ENCODE assay signal across 8 cellular contexts in the genomic region with DNA sequence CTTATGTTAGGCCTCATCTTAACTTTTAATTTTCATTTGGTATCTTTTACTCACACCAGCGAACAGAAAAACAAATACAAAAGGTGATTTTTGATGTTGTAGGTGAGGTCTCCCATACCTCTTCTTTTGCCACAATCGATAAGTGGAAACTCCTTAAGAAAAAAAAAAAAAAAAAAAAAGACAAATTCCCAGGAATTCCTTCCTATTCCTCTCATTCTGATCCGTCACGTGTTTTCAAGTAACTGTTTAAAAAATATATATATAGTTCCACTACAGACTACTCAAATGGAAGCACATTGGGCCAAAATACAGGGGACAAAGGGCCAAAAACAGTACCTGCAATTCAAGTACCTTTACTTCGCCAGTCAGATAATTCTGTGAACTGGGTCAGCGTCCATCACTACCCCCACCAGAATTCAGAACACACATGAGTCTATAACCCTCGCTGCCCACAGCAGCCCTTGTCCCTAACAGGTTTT. TPM values are rescaled to one million over a fixed set of nuclear protein-coding genes. Genes with fewer than 3 reads are reported as not detected.
DNase-seq lines count a peak whose midpoint lies in the region; ATAC-seq and TF ChIP-seq lines count a peak whose summit lies in the region.

No MANE protein-coding gene starts in this region.

- H4K20me1 ChIP-seq in mammary epithelial cell (ENCODE audit: insufficient read depth, low read length) = no peaks in the 10 kb centered on the region

- dilution Hi-C loops in mammary epithelial cell (cut with HindIII; ENCODE audit: low sequenced_read_pairs) = loop anchor here (5.0 kb wide), 1 partner anchor 79 kb away; the partner anchor contains the start of gene TEX44

- peaks cover 6% of the 10 kb centered on the region for H3K4me1 ChIP-seq in mammary epithelial cell (ENCODE audit: insufficient read depth, low read length)
- H3K4me1 ChIP-seq in mucosa of rectum (ENCODE audit: control insufficient read depth in 2 of 2, insufficient read depth in 2 of 2, low read length in 2 of 2) = peaks cover 2 to 5% of the 10 kb centered on the region in 2 donors

- no peaks in the 10 kb centered on the region for H3K36me3 ChIP-seq in mammary epithelial cell (ENCODE audit: insufficient read depth, low read length)
- no peaks in the 10 kb centered on the region for H3K36me3 ChIP-seq in mucosa of rectum (ENCODE audit: control insufficient read depth in 2 of 2, insufficient read depth in 2 of 2, low read length in 2 of 2)

- in situ Hi-C loops in mammary epithelial cell (cut with MboI; ENCODE audit: low sequenced_read_pairs in 2 of 2) = no loop called here

- H3K9me3 ChIP-seq in mammary epithelial cell (replicated peaks; ENCODE audit: insufficient read depth, low read length) (no peaks in the 10 kb centered on the region), mucosa of rectum (ENCODE audit: control insufficient read depth in 2 of 2, low read length in 2 of 2) (no peaks in the 10 kb centered on the region)

- BruUV-seq in mammary epithelial cell (replicated peaks; lab: Mats Ljungman, UMichigan) = TSS peak; percentile 82

- peak overlapping the region; percentile 97 for H3K27ac Mint-ChIP-seq in stimulated activated naive CD8-positive, alpha-beta T cell treated with anti-CD3 and anti-CD28 coated beads, Interleukin-15, Interleukin-2, amounts not matched to agents 100 ng/mL and 50 ng/mL, for 24 hours

- H3K27me3 Mint-ChIP-seq in stimulated activated naive CD8-positive, alpha-beta T cell treated with anti-CD3 and anti-CD28 coated beads, Interleukin-15, Interleukin-2, amounts not matched to agents 100 ng/mL and 50 ng/mL, for 24 hours = no peaks in the 10 kb centered on the region

- H3K4me3 Mint-ChIP-seq in stimulated activated naive CD8-positive, alpha-beta T cell treated with anti-CD3 and anti-CD28 coated beads, Interleukin-15, Interleukin-2, amounts not matched to agents 100 ng/mL and 50 ng/mL, for 24 hours = peak overlapping the region; percentile 84

- H3K36me3 Mint-ChIP-seq in stimulated activated naive CD8-positive, alpha-beta T cell treated with anti-CD3 and anti-CD28 coated beads, Interleukin-15, Interleukin-2, amounts not matched to agents 100 ng/mL and 50 ng/mL, for 24 hours (ENCODE audit: low read depth) = peaks cover 4% of the 10 kb centered on the region

- TF ChIP-seq CTCF in mammary epithelial cell (conservative IDR thresholded peaks at IDR 0.05 in 1 of 2, IDR thresholded peaks at IDR 0.05 in 1 of 2; ENCODE audit: extremely low read depth in 1 of 2, insufficient read depth in 1 of 2, low read depth in 1 of 2, low read length in 2 of 2) = no peak

- H3K9ac ChIP-seq in mammary epithelial cell (ENCODE audit: insufficient read depth, low read length) (peak overlapping the region; percentile 94), mucosa of rectum (ENCODE audit: low read depth in 1 of 2, low read length in 2 of 2) (peak overlapping the region; percentile 73 to 95)

- no peak for DNase-seq in stimulated activated naive CD8-positive, alpha-beta T cell treated with anti-CD3 and anti-CD28 coated beads, Interleukin-15, Interleukin-2, amounts not matched to agents 100 U/mL and 50 U/mL, for 24 hours
- DNase-seq in mammary epithelial cell (no peak), cerebellar cortex (ENCODE audit: low spot score) (no peak), NCI-H1436 (lab: John Stamatoyannopoulos, UW) (no peak), NCI-H128 (lab: John Stamatoyannopoulos, UW; ENCODE audit: unreplicated experiment) (no peak), CD1c-positive myeloid dendritic cell (ENCODE audit: extremely low spot score) (no peak)

- 10% methylated on average over 7 of the region's 7 CpGs for whole genome bisulfite sequencing in mammary epithelial cell (ENCODE audit: low coverage, missing lambda C conversion rate)

- ATAC-seq in stimulated activated naive CD8-positive, alpha-beta T cell treated with anti-CD3 and anti-CD28 coated beads, Interleukin-15, Interleukin-2, amounts not matched to agents 100 U/mL and 50 U/mL, for 24 hours = no peak

- H3K9me3 Mint-ChIP-seq in stimulated activated naive CD8-positive, alpha-beta T cell treated with anti-CD3 and anti-CD28 coated beads, Interleukin-15, Interleukin-2, amounts not matched to agents 100 ng/mL and 50 ng/mL, for 24 hours = no peaks in the 10 kb centered on the region

- H3K4me2 ChIP-seq in mammary epithelial cell (ENCODE audit: insufficient read depth, low read depth, low read length) = peak overlapping the region; percentile 95

- H3K27ac ChIP-seq in mammary epithelial cell (ENCODE audit: insufficient read depth, low read depth, low read length) (peak overlapping the region; percentile 83), mucosa of rectum (ENCODE audit: low read depth in 2 of 2, low read length in 2 of 2) (peak overlapping the region; percentile 78 to 84)

- peak overlapping the region; percentile 99 for H2AFZ ChIP-seq in mammary epithelial cell (ENCODE audit: low read depth, low read length)

- H3K4me3 ChIP-seq in mammary epithelial cell (replicated peaks in 1 of 3; ENCODE audit: insufficient read depth in 1 of 3, low read depth in 2 of 3, low read length in 3 of 3) (peak overlapping the region; percentile 68 to 89 (median 73)), mucosa of rectum (ENCODE audit: low read length in 2 of 2) (peak overlapping the region; percentile 80 to 83)

- intact Hi-C loops in mammary epithelial cell (cut with micrococcal nuclease) = no loop called here

- CTCF ChIA-PET in mammary epithelial cell (lab: Charles Lee; ENCODE audit: low non-redundant PET) = no interaction called here

- H3K79me2 ChIP-seq in mammary epithelial cell (ENCODE audit: insufficient read depth, low read length) = no peaks in the 10 kb centered on the region

- H3K27me3 ChIP-seq in mammary epithelial cell (ENCODE audit: insufficient read depth, low read length) (no peaks in the 10 kb centered on the region), mucosa of rectum (ENCODE audit: control insufficient read depth in 2 of 2, insufficient read depth in 2 of 2, low read length in 2 of 2) (no peaks in the 10 kb centered on the region)

- peaks cover 14% of the 10 kb centered on the region for H3K4me1 Mint-ChIP-seq in stimulated activated naive CD8-positive, alpha-beta T cell treated with anti-CD3 and anti-CD28 coated beads, Interleukin-15, Interleukin-2, amounts not matched to agents 100 ng/mL and 50 ng/mL, for 24 hours (ENCODE audit: low read depth)

RNA-seq across cellular contexts. Expression of gene NMUR1, which starts 16.5 kb away (rescaled TPM):
- total RNA-seq in mammary epithelial cell = not detected
- not detected for polyA plus RNA-seq in mammary epithelial cell
- not detected for polyA minus RNA-seq in mammary epithelial cell

RNA-seq across cellular contexts. Expression of gene NCL, which starts 49.5 kb away (rescaled TPM):
- 100 to 1,000 TPM in 1 of 2 donors, 10 to 100 TPM in 1; 98.0 to 671 TPM for total RNA-seq in mammary epithelial cell
- 103 TPM for polyA plus RNA-seq in mammary epithelial cell
- 163 TPM for polyA minus RNA-seq in mammary epithelial cell
